Comparison of ENCODE assay signal across 17 cellular contexts in the genomic region with DNA sequence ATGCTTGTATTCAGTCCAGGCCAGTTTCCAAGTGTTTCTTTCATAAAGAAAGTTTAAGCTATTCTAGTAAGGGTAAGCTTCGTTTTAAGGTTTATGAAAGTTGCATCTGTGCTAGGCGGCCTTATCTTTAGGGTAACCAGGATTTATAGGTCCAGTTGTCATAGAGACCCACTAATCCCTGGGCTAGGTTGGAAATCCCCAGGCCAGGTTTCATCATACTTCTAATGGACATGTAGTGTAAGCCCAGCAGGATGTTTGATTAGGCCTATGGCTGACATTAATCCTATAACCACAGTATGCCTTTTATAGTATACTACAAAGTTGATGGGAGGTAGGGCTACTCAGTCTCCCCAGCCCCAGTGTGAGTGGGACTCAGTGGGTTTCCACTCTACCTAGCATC.
"Had no signal": no experiment of that assay in that cellular context is flagged by ENCODE, and none has a peak within 500 bp of the region (broad histone marks: within the 10 kb centered on the region; RNA-seq: fewer than 3 reads in every experiment).

No MANE protein-coding gene starts in this region.

- DNase-seq: colonic mucosa; dermis blood vessel endothelial cell; esophagus squamous epithelium; foreskin keratinocyte; immature natural killer cell; kidney; left cardiac atrium; left ventricle myocardium inferior; lower lobe of right lung; mesenchymal stem cell; midbrain; sigmoid colon; stimulated activated CD4-positive, alpha-beta T cell treated with anti-CD3 and anti-CD28 coated beads, Interleukin-2, amount 100 ng/mL, for 48 hours; stimulated activated naive CD4-positive, alpha-beta T cell treated with Interleukin-2 at 50 U/mL for 16 hours had no signal

- ATAC-seq: foreskin keratinocyte, left cardiac atrium, lower lobe of right lung had no signal

- H2AFZ ChIP-seq: parathyroid adenoma had no signal

- H3K9me3 ChIP-seq: colonic mucosa, esophagus squamous epithelium, left ventricle myocardium inferior, lower lobe of right lung, prostate gland, sigmoid colon had no signal

- H3K79me2 ChIP-seq: parathyroid adenoma had no signal

- H3K27ac ChIP-seq: colonic mucosa, esophagus squamous epithelium, foreskin keratinocyte, left ventricle myocardium inferior, lower lobe of right lung, parathyroid adenoma, prostate gland, sigmoid colon had no signal

- H3K27me3 ChIP-seq: colonic mucosa, esophagus squamous epithelium, foreskin keratinocyte, sigmoid colon had no signal

- H3K36me3 ChIP-seq: colonic mucosa, esophagus squamous epithelium, left ventricle myocardium inferior, lower lobe of right lung, prostate gland, sigmoid colon had no signal

- H3K4me1 ChIP-seq: colonic mucosa, esophagus squamous epithelium, foreskin keratinocyte, left ventricle myocardium inferior, lower lobe of right lung, parathyroid adenoma, prostate gland, sigmoid colon had no signal

- H3K9ac ChIP-seq: parathyroid adenoma had no signal

- H3K4me3 ChIP-seq: colonic mucosa, esophagus squamous epithelium, left ventricle myocardium inferior, lower lobe of right lung, prostate gland, sigmoid colon, skin epidermis had no signal
